Comparison of ENCODE assay signal across 1 cellular context in the genomic region with DNA sequence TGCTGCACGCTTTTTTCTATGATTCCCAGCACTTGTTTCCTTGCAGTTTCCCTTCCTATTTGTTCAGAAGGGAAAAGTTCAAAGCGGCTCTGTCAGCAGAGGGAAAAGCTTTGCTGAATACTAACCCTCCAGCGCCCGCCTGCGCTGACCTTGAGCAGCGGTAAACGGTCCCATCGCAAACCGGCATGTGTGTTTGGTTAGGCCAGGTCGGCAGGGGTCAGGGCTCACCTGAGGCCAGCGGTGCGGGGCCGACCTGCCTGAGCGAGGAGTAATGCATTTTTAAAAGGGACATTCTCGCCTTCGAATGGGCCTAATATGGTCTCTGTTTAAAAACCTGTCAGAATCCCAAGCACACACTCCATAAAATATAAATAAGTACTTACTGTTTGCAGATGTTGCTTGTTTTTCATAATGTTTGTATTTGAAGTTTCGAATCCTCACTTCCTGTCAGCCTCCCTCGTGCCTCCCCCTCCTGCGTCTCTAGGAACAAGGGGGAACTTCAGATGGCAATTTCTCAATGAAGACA.
TF ChIP-seq lines count a peak whose summit lies in the region.

No MANE protein-coding gene starts in this region.

TF ChIP-seq in HepG2, 621 proteins besides CTCF, POLR2A, EP300 and RAD21 (continued from another document and continues in another):
- TF ChIP-seq, protein P1, sequence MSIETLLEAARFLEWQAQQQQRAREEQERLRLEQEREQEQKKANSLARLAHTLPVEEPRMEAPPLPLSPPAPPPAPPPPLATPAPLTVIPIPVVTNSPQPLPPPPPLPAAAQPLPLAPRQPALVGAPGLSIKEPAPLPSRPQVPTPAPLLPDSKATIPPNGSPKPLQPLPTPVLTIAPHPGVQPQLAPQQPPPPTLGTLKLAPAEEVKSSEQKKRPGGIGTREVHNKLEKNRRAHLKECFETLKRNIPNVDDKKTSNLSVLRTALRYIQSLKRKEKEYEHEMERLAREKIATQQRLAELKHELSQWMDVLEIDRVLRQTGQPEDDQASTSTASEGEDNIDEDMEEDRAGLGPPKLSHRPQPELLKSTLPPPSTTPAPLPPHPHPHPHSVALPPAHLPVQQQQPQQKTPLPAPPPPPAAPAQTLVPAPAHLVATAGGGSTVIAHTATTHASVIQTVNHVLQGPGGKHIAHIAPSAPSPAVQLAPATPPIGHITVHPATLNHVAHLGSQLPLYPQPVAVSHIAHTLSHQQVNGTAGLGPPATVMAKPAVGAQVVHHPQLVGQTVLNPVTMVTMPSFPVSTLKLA (IDR thresholded peaks at IDR 0.05) = 0 out of 2 replicates have a peak, but pooled peaks have one; percentile 17
- peak; percentile 73; the same call in 1 of the 2 replicates for TF ChIP-seq ZNF543 (CRISPR knock-in tag; IDR thresholded peaks at IDR 0.05)
- TF ChIP-seq, protein P2, sequence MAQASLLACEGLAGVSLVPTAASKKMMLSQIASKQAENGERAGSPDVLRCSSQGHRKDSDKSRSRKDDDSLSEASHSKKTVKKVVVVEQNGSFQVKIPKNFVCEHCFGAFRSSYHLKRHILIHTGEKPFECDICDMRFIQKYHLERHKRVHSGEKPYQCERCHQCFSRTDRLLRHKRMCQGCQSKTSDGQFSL (CRISPR knock-in tag; IDR thresholded peaks at IDR 0.05) = peak; percentile 86; the same call in 1 of the 2 replicates
- TF ChIP-seq HNRNPUL1 (IDR thresholded peaks at IDR 0.05; ENCODE audit: low read depth, low read length) = no peak
- TF ChIP-seq, protein P3, sequence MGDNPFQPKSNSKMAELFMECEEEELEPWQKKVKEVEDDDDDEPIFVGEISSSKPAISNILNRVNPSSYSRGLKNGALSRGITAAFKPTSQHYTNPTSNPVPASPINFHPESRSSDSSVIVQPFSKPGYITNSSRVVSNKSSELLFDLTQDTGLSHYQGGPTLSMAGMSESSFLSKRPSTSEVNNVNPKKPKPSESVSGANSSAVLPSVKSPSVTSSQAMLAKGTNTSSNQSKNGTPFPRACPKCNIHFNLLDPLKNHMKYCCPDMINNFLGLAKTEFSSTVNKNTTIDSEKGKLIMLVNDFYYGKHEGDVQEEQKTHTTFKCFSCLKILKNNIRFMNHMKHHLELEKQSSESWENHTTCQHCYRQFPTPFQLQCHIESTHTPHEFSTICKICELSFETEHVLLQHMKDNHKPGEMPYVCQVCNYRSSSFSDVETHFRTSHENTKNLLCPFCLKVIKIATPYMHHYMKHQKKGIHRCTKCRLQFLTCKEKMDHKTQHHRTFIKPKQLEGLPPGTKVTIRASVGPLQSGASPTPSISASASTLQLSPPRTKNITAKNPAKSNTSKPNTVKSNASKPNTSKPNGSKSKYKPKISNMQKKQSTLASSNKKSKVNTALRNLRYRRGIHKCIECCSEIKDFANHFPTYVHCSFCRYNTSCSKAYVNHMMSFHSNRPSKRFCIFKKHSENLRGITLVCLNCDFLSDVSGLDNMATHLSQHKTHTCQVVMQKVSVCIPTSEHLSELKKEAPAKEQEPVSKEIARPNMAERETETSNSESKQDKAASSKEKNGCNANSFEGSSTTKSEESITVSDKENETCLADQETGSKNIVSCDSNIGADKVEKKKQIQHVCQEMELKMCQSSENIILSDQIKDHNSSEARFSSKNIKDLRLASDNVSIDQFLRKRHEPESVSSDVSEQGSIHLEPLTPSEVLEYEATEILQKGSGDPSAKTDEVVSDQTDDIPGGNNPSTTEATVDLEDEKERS (CRISPR knock-in tag; IDR thresholded peaks at IDR 0.05) = peak; percentile 93
- peak; percentile 90 for TF ChIP-seq BHLHE40 (IDR thresholded peaks at IDR 0.05; ENCODE audit: low read length)
- TF ChIP-seq, protein P4, sequence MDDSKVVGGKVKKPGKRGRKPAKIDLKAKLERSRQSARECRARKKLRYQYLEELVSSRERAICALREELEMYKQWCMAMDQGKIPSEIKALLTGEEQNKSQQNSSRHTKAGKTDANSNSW (CRISPR knock-in tag; IDR thresholded peaks at IDR 0.05; ENCODE audit: borderline replicate concordance) = no peak
- TF ChIP-seq ZNF205 (CRISPR knock-in tag; IDR thresholded peaks at IDR 0.05) = peak; percentile 86; the same call in 1 of the 2 replicates
- TF ChIP-seq, protein P5, sequence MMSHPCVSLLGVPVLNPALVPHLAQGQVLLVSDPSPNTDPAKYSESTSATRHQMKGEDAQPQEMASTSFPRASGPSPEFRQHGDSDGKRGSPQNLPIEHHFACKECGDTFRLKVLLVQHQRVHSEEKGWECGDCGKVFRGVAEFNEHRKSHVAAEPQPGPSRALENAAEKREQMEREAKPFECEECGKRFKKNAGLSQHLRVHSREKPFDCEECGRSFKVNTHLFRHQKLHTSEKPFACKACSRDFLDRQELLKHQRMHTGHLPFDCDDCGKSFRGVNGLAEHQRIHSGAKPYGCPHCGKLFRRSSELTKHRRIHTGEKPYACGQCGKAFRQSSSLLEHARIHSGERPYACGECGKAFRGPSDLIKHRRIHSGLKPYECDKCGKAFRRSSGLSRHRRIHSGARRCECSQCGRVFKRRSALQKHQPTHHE (CRISPR knock-in tag; IDR thresholded peaks at IDR 0.05; ENCODE audit: borderline replicate concordance) = 0 out of 2 replicates have a peak, but pooled peaks have one; percentile 65
- TF ChIP-seq ZNF749 (CRISPR knock-in tag; IDR thresholded peaks at IDR 0.05; ENCODE audit: borderline replicate concordance) = no peak; the same call in 1 of the 2 replicates
- TF ChIP-seq ZFP36L1 (CRISPR knock-in tag; IDR thresholded peaks at IDR 0.05) = peak; percentile 69; the same call in 1 of the 2 replicates
- peak; percentile 91 for TF ChIP-seq ZNF331 (CRISPR knock-in tag; IDR thresholded peaks at IDR 0.05)
- TF ChIP-seq, protein P6, sequence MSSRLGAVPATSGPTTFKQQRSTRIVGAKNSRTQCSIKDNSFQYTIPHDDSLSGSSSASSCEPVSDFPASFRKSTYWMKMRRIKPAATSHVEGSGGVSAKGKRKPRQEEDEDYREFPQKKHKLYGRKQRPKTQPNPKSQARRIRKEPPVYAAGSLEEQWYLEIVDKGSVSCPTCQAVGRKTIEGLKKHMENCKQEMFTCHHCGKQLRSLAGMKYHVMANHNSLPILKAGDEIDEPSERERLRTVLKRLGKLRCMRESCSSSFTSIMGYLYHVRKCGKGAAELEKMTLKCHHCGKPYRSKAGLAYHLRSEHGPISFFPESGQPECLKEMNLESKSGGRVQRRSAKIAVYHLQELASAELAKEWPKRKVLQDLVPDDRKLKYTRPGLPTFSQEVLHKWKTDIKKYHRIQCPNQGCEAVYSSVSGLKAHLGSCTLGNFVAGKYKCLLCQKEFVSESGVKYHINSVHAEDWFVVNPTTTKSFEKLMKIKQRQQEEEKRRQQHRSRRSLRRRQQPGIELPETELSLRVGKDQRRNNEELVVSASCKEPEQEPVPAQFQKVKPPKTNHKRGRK (CRISPR knock-in tag; IDR thresholded peaks at IDR 0.05) = no peak
- no peak for TF ChIP-seq CREB1 (IDR thresholded peaks at IDR 0.05)
- TF ChIP-seq CREB1 (CRISPR knock-in tag; IDR thresholded peaks at IDR 0.05) = peak; percentile 52; the same call in 1 of the 2 replicates
- TF ChIP-seq, protein P7, sequence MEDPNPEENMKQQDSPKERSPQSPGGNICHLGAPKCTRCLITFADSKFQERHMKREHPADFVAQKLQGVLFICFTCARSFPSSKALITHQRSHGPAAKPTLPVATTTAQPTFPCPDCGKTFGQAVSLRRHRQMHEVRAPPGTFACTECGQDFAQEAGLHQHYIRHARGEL (CRISPR knock-in tag; IDR thresholded peaks at IDR 0.05) = no peak
- TF ChIP-seq ZNF124 (CRISPR knock-in tag; IDR thresholded peaks at IDR 0.05) = peak; percentile 95
- TF ChIP-seq NFE2L1 (CRISPR knock-in tag; IDR thresholded peaks at IDR 0.05; ENCODE audit: borderline replicate concordance) = no peak
- TF ChIP-seq KLF12 (CRISPR knock-in tag; IDR thresholded peaks at IDR 0.05; ENCODE audit: borderline replicate concordance) = peak; percentile 93
- TF ChIP-seq, protein P8, sequence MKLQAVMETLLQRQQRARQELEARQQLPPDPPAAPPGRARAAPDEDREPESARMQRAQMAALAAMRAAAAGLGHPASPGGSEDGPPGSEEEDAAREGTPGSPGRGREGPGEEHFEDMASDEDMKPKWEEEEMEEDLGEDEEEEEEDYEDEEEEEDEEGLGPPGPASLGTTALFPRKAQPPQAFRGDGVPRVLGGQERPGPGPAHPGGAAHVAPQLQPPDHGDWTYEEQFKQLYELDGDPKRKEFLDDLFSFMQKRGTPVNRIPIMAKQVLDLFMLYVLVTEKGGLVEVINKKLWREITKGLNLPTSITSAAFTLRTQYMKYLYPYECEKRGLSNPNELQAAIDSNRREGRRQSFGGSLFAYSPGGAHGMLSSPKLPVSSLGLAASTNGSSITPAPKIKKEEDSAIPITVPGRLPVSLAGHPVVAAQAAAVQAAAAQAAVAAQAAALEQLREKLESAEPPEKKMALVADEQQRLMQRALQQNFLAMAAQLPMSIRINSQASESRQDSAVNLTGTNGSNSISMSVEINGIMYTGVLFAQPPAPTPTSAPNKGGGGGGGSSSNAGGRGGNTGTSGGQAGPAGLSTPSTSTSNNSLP (IDR thresholded peaks at IDR 0.05; ENCODE audit: low read depth, low read length) = peak; percentile 82; the same call in 1 of the 2 replicates
- TF ChIP-seq ZNF234 (CRISPR knock-in tag; conservative IDR thresholded peaks at IDR 0.05) = no peak
- no peak for TF ChIP-seq ZNF326 (CRISPR knock-in tag; IDR thresholded peaks at IDR 0.05; ENCODE audit: borderline replicate concordance)
- TF ChIP-seq NPAS2 (CRISPR knock-in tag; IDR thresholded peaks at IDR 0.05; ENCODE audit: borderline replicate concordance) = no peak
- TF ChIP-seq HOXD1 (CRISPR knock-in tag; IDR thresholded peaks at IDR 0.05) = peak; percentile 96
- peak; percentile 90; the same call in 1 of the 2 replicates for TF ChIP-seq ZFP90 (CRISPR knock-in tag; IDR thresholded peaks at IDR 0.05; ENCODE audit: borderline replicate concordance)
- TF ChIP-seq HDAC1 (CRISPR knock-in tag; IDR thresholded peaks at IDR 0.05) = peak; percentile 97
- TF ChIP-seq KLF6 (CRISPR knock-in tag; IDR thresholded peaks at IDR 0.05) = no peak; the same call in 1 of the 2 replicates
- TF ChIP-seq EED (CRISPR knock-in tag; IDR thresholded peaks at IDR 0.05) = peak; percentile 50; the same call in 1 of the 2 replicates
- TF ChIP-seq ZNF737 (CRISPR knock-in tag; IDR thresholded peaks at IDR 0.05; ENCODE audit: borderline replicate concordance) = no peak
- TF ChIP-seq SMARCE1 (IDR thresholded peaks at IDR 0.05; ENCODE audit: borderline replicate concordance) = no peak
- TF ChIP-seq, protein P9, sequence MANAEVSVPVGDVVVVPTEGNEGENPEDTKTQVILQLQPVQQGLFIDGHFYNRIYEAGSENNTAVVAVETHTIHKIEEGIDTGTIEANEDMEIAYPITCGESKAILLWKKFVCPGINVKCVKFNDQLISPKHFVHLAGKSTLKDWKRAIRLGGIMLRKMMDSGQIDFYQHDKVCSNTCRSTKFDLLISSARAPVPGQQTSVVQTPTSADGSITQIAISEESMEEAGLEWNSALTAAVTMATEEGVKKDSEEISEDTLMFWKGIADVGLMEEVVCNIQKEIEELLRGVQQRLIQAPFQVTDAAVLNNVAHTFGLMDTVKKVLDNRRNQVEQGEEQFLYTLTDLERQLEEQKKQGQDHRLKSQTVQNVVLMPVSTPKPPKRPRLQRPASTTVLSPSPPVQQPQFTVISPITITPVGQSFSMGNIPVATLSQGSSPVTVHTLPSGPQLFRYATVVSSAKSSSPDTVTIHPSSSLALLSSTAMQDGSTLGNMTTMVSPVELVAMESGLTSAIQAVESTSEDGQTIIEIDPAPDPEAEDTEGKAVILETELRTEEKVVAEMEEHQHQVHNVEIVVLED (CRISPR knock-in tag; IDR thresholded peaks at IDR 0.05; ENCODE audit: borderline replicate concordance) = peak; percentile 80
- TF ChIP-seq ZNF766 (CRISPR knock-in tag; IDR thresholded peaks at IDR 0.05; ENCODE audit: borderline replicate concordance) = peak; percentile 94; the same call in 1 of the 2 replicates
- TF ChIP-seq TBL1XR1 (IDR thresholded peaks at IDR 0.05; ENCODE audit: borderline replicate concordance, low read length, partially characterized antibody) = peak; percentile 96
- TF ChIP-seq, protein P10, sequence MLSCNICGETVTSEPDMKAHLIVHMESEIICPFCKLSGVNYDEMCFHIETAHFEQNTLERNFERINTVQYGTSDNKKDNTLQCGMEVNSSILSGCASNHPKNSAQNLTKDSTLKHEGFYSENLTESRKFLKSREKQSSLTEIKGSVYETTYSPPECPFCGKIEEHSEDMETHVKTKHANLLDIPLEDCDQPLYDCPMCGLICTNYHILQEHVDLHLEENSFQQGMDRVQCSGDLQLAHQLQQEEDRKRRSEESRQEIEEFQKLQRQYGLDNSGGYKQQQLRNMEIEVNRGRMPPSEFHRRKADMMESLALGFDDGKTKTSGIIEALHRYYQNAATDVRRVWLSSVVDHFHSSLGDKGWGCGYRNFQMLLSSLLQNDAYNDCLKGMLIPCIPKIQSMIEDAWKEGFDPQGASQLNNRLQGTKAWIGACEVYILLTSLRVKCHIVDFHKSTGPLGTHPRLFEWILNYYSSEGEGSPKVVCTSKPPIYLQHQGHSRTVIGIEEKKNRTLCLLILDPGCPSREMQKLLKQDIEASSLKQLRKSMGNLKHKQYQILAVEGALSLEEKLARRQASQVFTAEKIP (CRISPR knock-in tag; IDR thresholded peaks at IDR 0.05; ENCODE audit: borderline replicate concordance) = no peak
- TF ChIP-seq, protein P11, sequence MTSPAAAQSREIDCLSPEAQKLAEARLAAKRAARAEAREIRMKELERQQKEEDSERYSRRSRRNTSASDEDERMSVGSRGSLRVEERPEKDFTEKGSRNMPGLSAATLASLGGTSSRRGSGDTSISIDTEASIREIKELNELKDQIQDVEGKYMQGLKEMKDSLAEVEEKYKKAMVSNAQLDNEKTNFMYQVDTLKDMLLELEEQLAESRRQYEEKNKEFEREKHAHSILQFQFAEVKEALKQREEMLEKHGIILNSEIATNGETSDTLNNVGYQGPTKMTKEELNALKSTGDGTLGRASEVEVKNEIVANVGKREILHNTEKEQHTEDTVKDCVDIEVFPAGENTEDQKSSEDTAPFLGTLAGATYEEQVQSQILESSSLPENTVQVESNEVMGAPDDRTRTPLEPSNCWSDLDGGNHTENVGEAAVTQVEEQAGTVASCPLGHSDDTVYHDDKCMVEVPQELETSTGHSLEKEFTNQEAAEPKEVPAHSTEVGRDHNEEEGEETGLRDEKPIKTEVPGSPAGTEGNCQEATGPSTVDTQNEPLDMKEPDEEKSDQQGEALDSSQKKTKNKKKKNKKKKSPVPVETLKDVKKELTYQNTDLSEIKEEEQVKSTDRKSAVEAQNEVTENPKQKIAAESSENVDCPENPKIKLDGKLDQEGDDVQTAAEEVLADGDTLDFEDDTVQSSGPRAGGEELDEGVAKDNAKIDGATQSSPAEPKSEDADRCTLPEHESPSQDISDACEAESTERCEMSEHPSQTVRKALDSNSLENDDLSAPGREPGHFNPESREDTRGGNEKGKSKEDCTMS (CRISPR knock-in tag; conservative IDR thresholded peaks at IDR 0.05) = no peak
- TF ChIP-seq CENPX (CRISPR knock-in tag; IDR thresholded peaks at IDR 0.05) = no peak
- TF ChIP-seq, protein P12, sequence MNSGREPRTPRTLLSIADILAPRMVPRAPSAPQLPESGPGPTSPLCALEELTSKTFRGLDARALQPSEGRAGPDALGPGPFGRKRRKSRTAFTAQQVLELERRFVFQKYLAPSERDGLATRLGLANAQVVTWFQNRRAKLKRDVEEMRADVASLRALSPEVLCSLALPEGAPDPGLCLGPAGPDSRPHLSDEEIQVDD (CRISPR knock-in tag; IDR thresholded peaks at IDR 0.05; ENCODE audit: borderline replicate concordance) = no peak
- no peak for TF ChIP-seq ZFAT (CRISPR knock-in tag; conservative IDR thresholded peaks at IDR 0.05)
- TF ChIP-seq HMG20A (CRISPR knock-in tag; IDR thresholded peaks at IDR 0.05; ENCODE audit: borderline replicate concordance) = peak; percentile 95
- no peak for TF ChIP-seq ZNF839 (CRISPR knock-in tag; IDR thresholded peaks at IDR 0.05; ENCODE audit: borderline replicate concordance)
